ENCODE assay signal across 8 cellular contexts in the genomic region with DNA sequence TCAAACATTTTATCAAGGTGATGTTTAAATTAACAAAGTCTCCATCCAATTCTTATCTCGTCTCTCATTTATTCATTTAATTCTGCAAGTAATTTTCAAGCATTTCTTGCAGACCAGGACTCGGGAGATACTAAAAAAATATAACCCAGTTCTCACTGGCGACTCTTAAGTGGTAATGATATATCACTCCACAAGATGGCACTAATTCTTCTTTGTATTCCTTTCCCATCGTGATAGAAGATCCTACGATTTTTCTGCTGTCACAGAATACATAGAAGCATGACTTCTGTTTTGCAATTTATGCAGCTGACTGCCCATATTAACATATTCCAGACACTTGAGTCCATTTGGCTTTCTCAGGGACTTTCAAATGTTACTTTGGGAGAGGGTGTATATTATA.
DNase-seq lines count a peak whose midpoint lies in the region; ATAC-seq and TF ChIP-seq lines count a peak whose summit lies in the region.
"Had no signal": no experiment of that assay in that cellular context is flagged by ENCODE, and none has a peak within 500 bp of the region (broad histone marks: within the 10 kb centered on the region; RNA-seq: fewer than 3 reads in every experiment).

No MANE protein-coding gene starts in this region.

- CTCF ChIA-PET in mammary epithelial cell (lab: Charles Lee; ENCODE audit: low non-redundant PET) = no interaction called here

- H3K4me3 Mint-ChIP-seq in nephron progenitor cell = no peak overlapping the region
- H3K4me3 Mint-ChIP-seq: naive B cell had no signal

- H3K4me1 ChIP-seq in mammary epithelial cell (ENCODE audit: insufficient read depth, low read length) = no peaks in the 10 kb centered on the region

- no peak overlapping the region for H3K9ac ChIP-seq in mammary epithelial cell (ENCODE audit: insufficient read depth, low read length)

- dilution Hi-C loops in mammary epithelial cell (cut with HindIII; ENCODE audit: low sequenced_read_pairs) = no loop called here

- H3K36me3 Mint-ChIP-seq in nephron progenitor cell (ENCODE audit: low read depth) = no peaks in the 10 kb centered on the region
- H3K36me3 Mint-ChIP-seq: naive B cell had no signal

- DNase-seq in GM10266 (ENCODE audit: extremely low spot score) (peak; percentile 2), HuH-7 (ENCODE audit: low spot score) (peak; percentile 7), mammary epithelial cell (peak; percentile 25), nephron progenitor cell (no peak), amniotic stem cell (lab: John Stamatoyannopoulos, UW) (no peak)
- DNase-seq in activated naive CD4-positive, alpha-beta T cell (lab: John Stamatoyannopoulos, UW) = no peak
- DNase-seq: naive B cell had no signal

- no peak for TF ChIP-seq CTCF in GM10266 (IDR thresholded peaks at IDR 0.05; ENCODE audit: control insufficient read depth, insufficient read depth, low read depth, missing control alignments)
- peak; percentile 37 to 44 for TF ChIP-seq CTCF in mammary epithelial cell (conservative IDR thresholded peaks at IDR 0.05 in 1 of 2, IDR thresholded peaks at IDR 0.05 in 1 of 2; ENCODE audit: extremely low read depth in 1 of 2, insufficient read depth in 1 of 2, low read depth in 1 of 2, low read length in 2 of 2)
- peak; percentile 40 for TF ChIP-seq CTCF in nephron progenitor cell (IDR thresholded peaks at IDR 0.05)

- BruUV-seq in mammary epithelial cell (replicated peaks; lab: Mats Ljungman, UMichigan) = no TSS peak

- no peaks in the 10 kb centered on the region for H3K4me1 Mint-ChIP-seq in nephron progenitor cell
- H3K4me1 Mint-ChIP-seq: naive B cell had no signal

- H3K27ac ChIP-seq in mammary epithelial cell (ENCODE audit: insufficient read depth, low read depth, low read length) = no peak overlapping the region

- no peaks in the 10 kb centered on the region for H4K20me1 ChIP-seq in mammary epithelial cell (ENCODE audit: insufficient read depth, low read length)

- no peak for ATAC-seq in GM18498 (IDR thresholded peaks at IDR 0.05; ENCODE audit: unreplicated experiment)

- H3K36me3 ChIP-seq in mammary epithelial cell (ENCODE audit: insufficient read depth, low read length) = no peaks in the 10 kb centered on the region

- in situ Hi-C loops in mammary epithelial cell (cut with MboI; ENCODE audit: low sequenced_read_pairs in 2 of 2) = loop anchor here in 1 of 2 donors (10.0 kb wide), 1 partner anchor 779 kb away; no protein-coding TSS in a partner anchor

- no peak overlapping the region for H3K27ac Mint-ChIP-seq in nephron progenitor cell
- H3K27ac Mint-ChIP-seq: naive B cell had no signal

- H3K79me2 ChIP-seq in mammary epithelial cell (ENCODE audit: insufficient read depth, low read length) = no peaks in the 10 kb centered on the region

- H3K4me3 ChIP-seq in mammary epithelial cell (replicated peaks in 1 of 3; ENCODE audit: insufficient read depth in 1 of 3, low read depth in 2 of 3, low read length in 3 of 3) = no peak overlapping the region

- 3% methylated on average over 5 of the region's 5 CpGs for WGBS in mammary epithelial cell (ENCODE audit: low coverage, missing lambda C conversion rate)

- H2AFZ ChIP-seq in mammary epithelial cell (ENCODE audit: low read depth, low read length) = no peak overlapping the region

- H3K27me3 ChIP-seq in mammary epithelial cell (ENCODE audit: insufficient read depth, low read length) = no peaks in the 10 kb centered on the region

- peaks cover 15% of the 10 kb centered on the region for H3K9me3 Mint-ChIP-seq in nephron progenitor cell

- no peaks in the 10 kb centered on the region for H3K9me3 ChIP-seq in mammary epithelial cell (replicated peaks; ENCODE audit: insufficient read depth, low read length)

- H3K27me3 Mint-ChIP-seq in nephron progenitor cell (ENCODE audit: low read depth, poor library complexity) = no peaks in the 10 kb centered on the region

- H3K4me2 ChIP-seq in mammary epithelial cell (ENCODE audit: insufficient read depth, low read depth, low read length) = no peak overlapping the region

- intact Hi-C loops in mammary epithelial cell (cut with micrococcal nuclease) = loop anchor here (2.0 to 10.0 kb wide), 2 partner anchors 983 to 1199 kb away; no protein-coding TSS in a partner anchor

Comparison
In these comparisons a context has a peak if more than half of its experiments do, and no peak if none do; other contexts are left out.
1. DNase-seq: peak in GM10266 (single experiment), HuH-7 (single experiment) and mammary epithelial cell (single experiment); none in nephron progenitor cell (single experiment), activated naive CD4-positive, alpha-beta T cell (0 of 4) and amniotic stem cell (single experiment).